In the genomic region with DNA sequence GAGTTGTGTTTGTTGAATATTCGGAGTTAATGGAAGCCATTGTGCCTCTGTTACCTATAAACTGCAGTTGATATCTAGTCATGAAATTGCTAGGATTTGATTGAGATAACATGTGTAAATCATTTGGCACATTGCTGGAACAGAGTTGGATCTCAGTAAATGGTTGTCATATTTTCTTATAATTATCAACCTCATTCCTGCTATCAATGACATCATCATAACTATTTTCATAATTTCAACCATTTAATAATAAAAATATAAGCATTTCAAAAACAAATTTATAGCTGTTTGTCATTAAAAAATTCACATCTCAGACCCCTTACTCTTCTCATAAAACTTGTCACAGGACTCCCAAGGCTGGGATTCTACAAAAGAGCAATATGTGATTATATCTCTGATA, we compare ENCODE assay signal across 33 cellular contexts.
"Had no signal": no experiment of that assay in that cellular context is flagged by ENCODE, and none has a peak within 500 bp of the region (broad histone marks: within the 10 kb centered on the region; RNA-seq: fewer than 3 reads in every experiment).

No MANE protein-coding gene starts in this region.

- H3K27ac ChIP-seq: body of pancreas, brain microvascular endothelial cell, breast epithelium, VCaP had no signal

- DNase-seq: activated B cell treated with CpG ODN at 0.5 μM for 24 hours; activated CD4-positive, alpha-beta memory T cell treated with anti-CD3 and anti-CD28 coated beads for 36 hours; activated CD4-positive, alpha-beta T cell treated with anti-CD3 and anti-CD28 coated beads for 4 hours; activated CD4-positive, alpha-beta T cell treated with anti-CD3 and anti-CD28 coated beads, Interleukin-2, amount 10 ng/mL, durations not matched to agents 24 days and 14 days; activated CD4-positive, alpha-beta T cell treated with anti-CD3 and anti-CD28 coated beads, Interleukin-2, amount 50 U/mL, for 1 hour; activated CD4-positive, alpha-beta T cell treated with anti-CD3 and anti-CD28 coated beads, Interleukin-2, amount 50 U/mL, for 4 hours; activated CD4-positive, CD25-positive, alpha-beta regulatory T cell treated with anti-CD3 and anti-CD28 coated beads, Interleukin-2, amount 50 U/mL, for 72 hours; activated CD8-positive, alpha-beta memory T cell treated with anti-CD3 and anti-CD28 coated beads, Interleukin-2, amount 50 U/mL, for 4 hours; activated CD8-positive, alpha-beta T cell treated with anti-CD3 and anti-CD28 coated beads for 36 hours; activated effector memory CD4-positive, alpha-beta T cell treated with anti-CD3 and anti-CD28 coated beads, Interleukin-2, amount 50 U/mL, for 16 hours; activated gamma-delta T cell treated with Interleukin-2 at 50 U/mL for 16 hours; activated naive CD4-positive, alpha-beta T cell; activated naive CD4-positive, alpha-beta T cell treated with anti-CD3 and anti-CD28 coated beads for 36 hours; activated naive CD4-positive, alpha-beta T cell treated with anti-CD3 and anti-CD28 coated beads, Interleukin-2, amount 50 U/mL, for 16 hours; activated naive CD8-positive, alpha-beta T cell treated with anti-CD3 and anti-CD28 coated beads for 36 hours; activated T-cell treated with anti-CD3 and anti-CD28 coated beads for 4 hours; activated T-cell treated with anti-CD3 and anti-CD28 coated beads, Interleukin-2, amount 50 U/mL, for 1 hour; activated T-cell treated with anti-CD3 and anti-CD28 coated beads, Interleukin-2, amount 50 U/mL, for 4 hours; activated T-cell treated with anti-CD3 and anti-CD28 coated beads, Interleukin-2, amount 50 U/mL, for 72 hours; adrenal gland; amniotic stem cell; aorta; body of pancreas; brain microvascular endothelial cell; T-helper 1 cell; T-helper 2 cell; T-helper 9 cell had no signal

- H3K36me3 ChIP-seq: adrenal gland, brain microvascular endothelial cell, breast epithelium had no signal

- H3K4me1 ChIP-seq: body of pancreas, breast epithelium had no signal

- H3K27me3 ChIP-seq: adrenal gland, body of pancreas, brain microvascular endothelial cell, breast epithelium had no signal

- ATAC-seq: activated CD8-positive, alpha-beta T cell treated with anti-CD3 and anti-CD28 coated beads for 36 hours; activated naive CD4-positive, alpha-beta T cell treated with anti-CD3 and anti-CD28 coated beads, Interleukin-2, amount 50 U/mL, for 72 hours; activated T-cell treated with anti-CD3 and anti-CD28 coated beads, Interleukin-2, amount 50 U/mL, for 4 hours; activated T-cell treated with anti-CD3 and anti-CD28 coated beads, Interleukin-2, amount 50 U/mL, for 72 hours; activated T-helper 17 cell treated with anti-CD3 and anti-CD28 coated beads, Interleukin-2, amount 50 U/mL, for 72 hours; body of pancreas had no signal

- H3K9me3 ChIP-seq: adrenal gland, body of pancreas, breast epithelium had no signal

- FAIRE-seq: astrocyte, TTC549 had no signal

- H3K4me3 ChIP-seq: adrenal gland, body of pancreas, breast epithelium had no signal
